1 cellular context compared by ENCODE assay signal in the genomic region with DNA sequence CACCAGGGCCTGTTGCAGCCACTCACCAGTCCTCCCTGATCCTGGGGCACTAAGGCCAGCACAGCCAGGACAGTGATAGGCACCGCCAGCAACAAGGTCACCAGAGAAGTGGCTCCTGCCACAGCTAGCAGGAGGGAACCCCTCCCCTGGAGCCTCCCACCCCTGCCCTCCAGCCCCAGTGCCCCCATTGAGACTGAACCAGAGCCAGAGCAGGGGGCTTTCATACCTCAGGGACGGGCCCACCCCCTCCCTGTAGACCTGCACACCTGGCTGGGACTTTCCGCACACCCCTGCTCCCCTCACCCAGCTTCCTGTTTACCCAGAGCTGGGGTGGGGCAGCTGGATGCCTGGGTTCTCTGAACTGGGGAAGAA.
TF ChIP-seq lines count a peak whose summit lies in the region.

A gene with protein sequence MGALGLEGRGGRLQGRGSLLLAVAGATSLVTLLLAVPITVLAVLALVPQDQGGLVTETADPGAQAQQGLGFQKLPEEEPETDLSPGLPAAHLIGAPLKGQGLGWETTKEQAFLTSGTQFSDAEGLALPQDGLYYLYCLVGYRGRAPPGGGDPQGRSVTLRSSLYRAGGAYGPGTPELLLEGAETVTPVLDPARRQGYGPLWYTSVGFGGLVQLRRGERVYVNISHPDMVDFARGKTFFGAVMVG (minus strand): TSS at position 195 of the 372 bp plus-strand sequence. CDS start 7 bp downstream, at position 188.

TF ChIP-seq in GM12878, 131 proteins besides CTCF, POLR2A, EP300 and RAD21:
- TF ChIP-seq HDAC6 (IDR thresholded peaks at IDR 0.05; ENCODE audit: unreplicated experiment) (no peak), EGR1 (IDR thresholded peaks at IDR 0.05; ENCODE audit: borderline replicate concordance in 1 of 2, low read depth in 2 of 2, low read length in 2 of 2) (no peak; a peak in 1 of 3 replicates), TCF12 (IDR thresholded peaks at IDR 0.05; ENCODE audit: low read depth, low read length) (peak; percentile 80), RFX5 (IDR thresholded peaks at IDR 0.05; ENCODE audit: low read depth, low read length) (no peak), ZZZ3 (IDR thresholded peaks at IDR 0.05; ENCODE audit: control insufficient read depth, insufficient read length, low read depth) (no peak), SIN3A (IDR thresholded peaks at IDR 0.05; ENCODE audit: low read depth, low read length) (no peak), TCF3 (IDR thresholded peaks at IDR 0.05; ENCODE audit: borderline replicate concordance, insufficient read depth, low read depth, low read length) (peak; percentile 75; the same call in 1 of the 2 replicates), TAF1 (IDR thresholded peaks at IDR 0.05; ENCODE audit: borderline replicate concordance, low read depth, low read length) (peak; percentile 28; the same call in 1 of the 2 replicates), CBFB (IDR thresholded peaks at IDR 0.05; ENCODE audit: low read depth) (no peak), ZNF217 (IDR thresholded peaks at IDR 0.05) (no peak), POLR2AphosphoS5 (IDR thresholded peaks at IDR 0.05; ENCODE audit: low read length) (peak; percentile 45; the same call in 1 of the 2 replicates), JUND (IDR thresholded peaks at IDR 0.05; ENCODE audit: low read depth, low read length) (no peak), SMAD5 (IDR thresholded peaks at IDR 0.05; ENCODE audit: low read depth) (no peak), SUPT20H (IDR thresholded peaks at IDR 0.05; ENCODE audit: borderline replicate concordance, control insufficient read depth, low read depth, low read length) (no peak), NRF1 (conservative IDR thresholded peaks at IDR 0.05; ENCODE audit: low read depth, low read length) (no peak), RBBP5 (conservative IDR thresholded peaks at IDR 0.05) (no peak), MEF2B (IDR thresholded peaks at IDR 0.05; ENCODE audit: partially characterized antibody, poor library complexity, severe bottlenecking) (no peak), NFIC (IDR thresholded peaks at IDR 0.05; ENCODE audit: low read depth, low read length) (no peak), HDGF (IDR thresholded peaks at IDR 0.05) (0 out of 2 replicates have a peak, but pooled peaks have one; percentile 4), ETV6 (conservative IDR thresholded peaks at IDR 0.05 in 1 of 2, IDR thresholded peaks at IDR 0.05 in 1 of 2; ENCODE audit: borderline replicate concordance in 1 of 2, low read depth in 1 of 2) (no peak), YY1 (IDR thresholded peaks at IDR 0.05; ENCODE audit: low read depth, low read length) (0 out of 2 replicates have a peak, but pooled peaks have one; percentile 16), IKZF2 (IDR thresholded peaks at IDR 0.05) (0 out of 4 replicates have a peak, but pooled peaks of 1 of the 2 experiments have one; percentile 23), IKZF1 (conservative IDR thresholded peaks at IDR 0.05) (no peak), YBX1 (IDR thresholded peaks at IDR 0.05) (no peak), TARDBP (IDR thresholded peaks at IDR 0.05; ENCODE audit: borderline replicate concordance) (no peak), POLR2AphosphoS2 (IDR thresholded peaks at IDR 0.05; ENCODE audit: low read depth, low read length) (no peak), MTA2 (IDR thresholded peaks at IDR 0.05; ENCODE audit: low read depth) (peak; percentile 14; the same call in 1 of the 2 replicates)
- TF ChIP-seq, protein P1, sequence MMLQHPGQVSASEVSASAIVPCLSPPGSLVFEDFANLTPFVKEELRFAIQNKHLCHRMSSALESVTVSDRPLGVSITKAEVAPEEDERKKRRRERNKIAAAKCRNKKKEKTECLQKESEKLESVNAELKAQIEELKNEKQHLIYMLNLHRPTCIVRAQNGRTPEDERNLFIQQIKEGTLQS (IDR thresholded peaks at IDR 0.05; ENCODE audit: borderline replicate concordance, extremely low read depth, low read depth, low read length) = no peak
- TF ChIP-seq, protein P2, sequence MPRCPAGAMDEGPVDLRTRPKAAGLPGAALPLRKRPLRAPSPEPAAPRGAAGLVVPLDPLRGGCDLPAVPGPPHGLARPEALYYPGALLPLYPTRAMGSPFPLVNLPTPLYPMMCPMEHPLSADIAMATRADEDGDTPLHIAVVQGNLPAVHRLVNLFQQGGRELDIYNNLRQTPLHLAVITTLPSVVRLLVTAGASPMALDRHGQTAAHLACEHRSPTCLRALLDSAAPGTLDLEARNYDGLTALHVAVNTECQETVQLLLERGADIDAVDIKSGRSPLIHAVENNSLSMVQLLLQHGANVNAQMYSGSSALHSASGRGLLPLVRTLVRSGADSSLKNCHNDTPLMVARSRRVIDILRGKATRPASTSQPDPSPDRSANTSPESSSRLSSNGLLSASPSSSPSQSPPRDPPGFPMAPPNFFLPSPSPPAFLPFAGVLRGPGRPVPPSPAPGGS (IDR thresholded peaks at IDR 0.05; ENCODE audit: borderline replicate concordance, insufficient read depth, low read depth, low read length, poor library complexity, severe bottlenecking) = no peak
- TF ChIP-seq, protein P3, sequence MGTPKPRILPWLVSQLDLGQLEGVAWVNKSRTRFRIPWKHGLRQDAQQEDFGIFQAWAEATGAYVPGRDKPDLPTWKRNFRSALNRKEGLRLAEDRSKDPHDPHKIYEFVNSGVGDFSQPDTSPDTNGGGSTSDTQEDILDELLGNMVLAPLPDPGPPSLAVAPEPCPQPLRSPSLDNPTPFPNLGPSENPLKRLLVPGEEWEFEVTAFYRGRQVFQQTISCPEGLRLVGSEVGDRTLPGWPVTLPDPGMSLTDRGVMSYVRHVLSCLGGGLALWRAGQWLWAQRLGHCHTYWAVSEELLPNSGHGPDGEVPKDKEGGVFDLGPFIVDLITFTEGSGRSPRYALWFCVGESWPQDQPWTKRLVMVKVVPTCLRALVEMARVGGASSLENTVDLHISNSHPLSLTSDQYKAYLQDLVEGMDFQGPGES (IDR thresholded peaks at IDR 0.05) = no peak
- TF ChIP-seq, protein P4, sequence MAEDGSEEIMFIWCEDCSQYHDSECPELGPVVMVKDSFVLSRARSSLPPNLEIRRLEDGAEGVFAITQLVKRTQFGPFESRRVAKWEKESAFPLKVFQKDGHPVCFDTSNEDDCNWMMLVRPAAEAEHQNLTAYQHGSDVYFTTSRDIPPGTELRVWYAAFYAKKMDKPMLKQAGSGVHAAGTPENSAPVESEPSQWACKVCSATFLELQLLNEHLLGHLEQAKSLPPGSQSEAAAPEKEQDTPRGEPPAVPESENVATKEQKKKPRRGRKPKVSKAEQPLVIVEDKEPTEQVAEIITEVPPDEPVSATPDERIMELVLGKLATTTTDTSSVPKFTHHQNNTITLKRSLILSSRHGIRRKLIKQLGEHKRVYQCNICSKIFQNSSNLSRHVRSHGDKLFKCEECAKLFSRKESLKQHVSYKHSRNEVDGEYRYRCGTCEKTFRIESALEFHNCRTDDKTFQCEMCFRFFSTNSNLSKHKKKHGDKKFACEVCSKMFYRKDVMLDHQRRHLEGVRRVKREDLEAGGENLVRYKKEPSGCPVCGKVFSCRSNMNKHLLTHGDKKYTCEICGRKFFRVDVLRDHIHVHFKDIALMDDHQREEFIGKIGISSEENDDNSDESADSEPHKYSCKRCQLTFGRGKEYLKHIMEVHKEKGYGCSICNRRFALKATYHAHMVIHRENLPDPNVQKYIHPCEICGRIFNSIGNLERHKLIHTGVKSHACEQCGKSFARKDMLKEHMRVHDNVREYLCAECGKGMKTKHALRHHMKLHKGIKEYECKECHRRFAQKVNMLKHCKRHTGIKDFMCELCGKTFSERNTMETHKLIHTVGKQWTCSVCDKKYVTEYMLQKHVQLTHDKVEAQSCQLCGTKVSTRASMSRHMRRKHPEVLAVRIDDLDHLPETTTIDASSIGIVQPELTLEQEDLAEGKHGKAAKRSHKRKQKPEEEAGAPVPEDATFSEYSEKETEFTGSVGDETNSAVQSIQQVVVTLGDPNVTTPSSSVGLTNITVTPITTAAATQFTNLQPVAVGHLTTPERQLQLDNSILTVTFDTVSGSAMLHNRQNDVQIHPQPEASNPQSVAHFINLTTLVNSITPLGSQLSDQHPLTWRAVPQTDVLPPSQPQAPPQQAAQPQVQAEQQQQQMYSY (CRISPR knock-in tag; IDR thresholded peaks at IDR 0.05) = no peak
- TF ChIP-seq, protein P5, sequence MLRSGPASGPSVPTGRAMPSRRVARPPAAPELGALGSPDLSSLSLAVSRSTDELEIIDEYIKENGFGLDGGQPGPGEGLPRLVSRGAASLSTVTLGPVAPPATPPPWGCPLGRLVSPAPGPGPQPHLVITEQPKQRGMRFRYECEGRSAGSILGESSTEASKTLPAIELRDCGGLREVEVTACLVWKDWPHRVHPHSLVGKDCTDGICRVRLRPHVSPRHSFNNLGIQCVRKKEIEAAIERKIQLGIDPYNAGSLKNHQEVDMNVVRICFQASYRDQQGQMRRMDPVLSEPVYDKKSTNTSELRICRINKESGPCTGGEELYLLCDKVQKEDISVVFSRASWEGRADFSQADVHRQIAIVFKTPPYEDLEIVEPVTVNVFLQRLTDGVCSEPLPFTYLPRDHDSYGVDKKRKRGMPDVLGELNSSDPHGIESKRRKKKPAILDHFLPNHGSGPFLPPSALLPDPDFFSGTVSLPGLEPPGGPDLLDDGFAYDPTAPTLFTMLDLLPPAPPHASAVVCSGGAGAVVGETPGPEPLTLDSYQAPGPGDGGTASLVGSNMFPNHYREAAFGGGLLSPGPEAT (IDR thresholded peaks at IDR 0.05; ENCODE audit: low read depth) = peak; percentile 68; the same call in 1 of the 2 replicates
- TF ChIP-seq, protein P6, sequence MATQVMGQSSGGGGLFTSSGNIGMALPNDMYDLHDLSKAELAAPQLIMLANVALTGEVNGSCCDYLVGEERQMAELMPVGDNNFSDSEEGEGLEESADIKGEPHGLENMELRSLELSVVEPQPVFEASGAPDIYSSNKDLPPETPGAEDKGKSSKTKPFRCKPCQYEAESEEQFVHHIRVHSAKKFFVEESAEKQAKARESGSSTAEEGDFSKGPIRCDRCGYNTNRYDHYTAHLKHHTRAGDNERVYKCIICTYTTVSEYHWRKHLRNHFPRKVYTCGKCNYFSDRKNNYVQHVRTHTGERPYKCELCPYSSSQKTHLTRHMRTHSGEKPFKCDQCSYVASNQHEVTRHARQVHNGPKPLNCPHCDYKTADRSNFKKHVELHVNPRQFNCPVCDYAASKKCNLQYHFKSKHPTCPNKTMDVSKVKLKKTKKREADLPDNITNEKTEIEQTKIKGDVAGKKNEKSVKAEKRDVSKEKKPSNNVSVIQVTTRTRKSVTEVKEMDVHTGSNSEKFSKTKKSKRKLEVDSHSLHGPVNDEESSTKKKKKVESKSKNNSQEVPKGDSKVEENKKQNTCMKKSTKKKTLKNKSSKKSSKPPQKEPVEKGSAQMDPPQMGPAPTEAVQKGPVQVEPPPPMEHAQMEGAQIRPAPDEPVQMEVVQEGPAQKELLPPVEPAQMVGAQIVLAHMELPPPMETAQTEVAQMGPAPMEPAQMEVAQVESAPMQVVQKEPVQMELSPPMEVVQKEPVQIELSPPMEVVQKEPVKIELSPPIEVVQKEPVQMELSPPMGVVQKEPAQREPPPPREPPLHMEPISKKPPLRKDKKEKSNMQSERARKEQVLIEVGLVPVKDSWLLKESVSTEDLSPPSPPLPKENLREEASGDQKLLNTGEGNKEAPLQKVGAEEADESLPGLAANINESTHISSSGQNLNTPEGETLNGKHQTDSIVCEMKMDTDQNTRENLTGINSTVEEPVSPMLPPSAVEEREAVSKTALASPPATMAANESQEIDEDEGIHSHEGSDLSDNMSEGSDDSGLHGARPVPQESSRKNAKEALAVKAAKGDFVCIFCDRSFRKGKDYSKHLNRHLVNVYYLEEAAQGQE (IDR thresholded peaks at IDR 0.05; ENCODE audit: low read depth, low read length) = no peak
